In the genomic region with DNA sequence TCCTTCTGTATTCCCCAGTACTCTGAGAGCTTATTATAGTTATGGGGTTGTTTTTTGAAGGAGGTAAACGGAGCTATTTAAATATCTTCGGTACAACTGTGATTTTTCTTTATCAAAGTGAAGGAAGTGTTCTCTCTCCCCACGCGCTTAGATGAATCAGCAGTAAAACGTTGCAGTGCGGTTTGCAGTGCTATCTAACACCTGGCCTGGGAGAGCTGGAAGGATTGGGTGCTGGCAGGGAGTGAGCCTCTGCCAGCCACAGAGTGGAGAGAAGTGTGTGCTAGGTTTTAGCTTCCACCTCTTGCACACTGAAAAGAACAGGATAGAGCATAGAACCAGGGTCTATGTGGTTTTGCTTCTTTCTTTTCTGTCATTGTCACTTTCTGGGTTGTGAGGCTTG, we compare ENCODE assay signal across 8 cellular contexts.
DNase-seq lines count a peak whose midpoint lies in the region; ATAC-seq, FAIRE-seq and TF ChIP-seq lines count a peak whose summit lies in the region.

No MANE protein-coding gene starts in this region.

- no peaks in the 10 kb centered on the region for H3K27me3 ChIP-seq in bronchial epithelial cell (ENCODE audit: control insufficient read depth, insufficient read depth, low read length)

- peak overlapping the region; percentile 36 for H3K4me3 Mint-ChIP-seq in T-helper 1 cell treated with Interleukin-12 subunit alpha and Interleukin-12 subunit beta and Interleukin-4 antibody, amounts not matched to agents 30 μg/mL and 1 μg/mL, for 36 hours
- H3K4me3 Mint-ChIP-seq in endothelial cell (ENCODE audit: unreplicated experiment) = no peak overlapping the region

- H3K4me3 ChIP-seq in bronchial epithelial cell (ENCODE audit: low read depth, low read length) = no peak overlapping the region

- ATAC-seq in GM21526 (IDR thresholded peaks at IDR 0.05; ENCODE audit: low FRiP score, unreplicated experiment) = peak; percentile 78

- peaks cover 3% of the 10 kb centered on the region for H3K9me3 Mint-ChIP-seq in T-helper 1 cell treated with Interleukin-12 subunit alpha and Interleukin-12 subunit beta and Interleukin-4 antibody, amounts not matched to agents 30 μg/mL and 1 μg/mL, for 36 hours
- H3K9me3 Mint-ChIP-seq in endothelial cell (ENCODE audit: unreplicated experiment) = no peaks in the 10 kb centered on the region

- H3K36me3 Mint-ChIP-seq in T-helper 1 cell treated with Interleukin-12 subunit alpha and Interleukin-12 subunit beta and Interleukin-4 antibody, amounts not matched to agents 30 μg/mL and 1 μg/mL, for 36 hours (ENCODE audit: low read depth) = peaks cover 5% of the 10 kb centered on the region
- H3K36me3 Mint-ChIP-seq in endothelial cell (ENCODE audit: low read depth, unreplicated experiment) = no peaks in the 10 kb centered on the region

- peak overlapping the region; percentile 80 for H3K27ac Mint-ChIP-seq in T-helper 1 cell treated with Interleukin-12 subunit alpha and Interleukin-12 subunit beta and Interleukin-4 antibody, amounts not matched to agents 30 μg/mL and 1 μg/mL, for 36 hours
- no peak overlapping the region for H3K27ac Mint-ChIP-seq in endothelial cell (ENCODE audit: unreplicated experiment)

- H3K36me3 ChIP-seq in bronchial epithelial cell (ENCODE audit: control insufficient read depth, insufficient read depth, low read length) = peaks cover 1% of the 10 kb centered on the region

- no peak for FAIRE-seq in bronchial epithelial cell (lab: Jason Lieb, UNC)

- TF ChIP-seq CTCF in bronchial epithelial cell (IDR thresholded peaks at IDR 0.05; ENCODE audit: insufficient read depth, low read length, severe bottlenecking) (no peak), endothelial cell (IDR thresholded peaks at IDR 0.05; ENCODE audit: unreplicated experiment) (no peak)

- no peaks in the 10 kb centered on the region for H3K27me3 Mint-ChIP-seq in T-helper 1 cell treated with Interleukin-12 subunit alpha and Interleukin-12 subunit beta and Interleukin-4 antibody, amounts not matched to agents 30 μg/mL and 1 μg/mL, for 36 hours (ENCODE audit: low read depth)
- no peaks in the 10 kb centered on the region for H3K27me3 Mint-ChIP-seq in endothelial cell (ENCODE audit: unreplicated experiment)

- DNase-seq in DMS 273 treated with DMSO at 0.1 percent for 48 hours (lab: John Stamatoyannopoulos, UW) (peak; percentile 93), LoVo (ENCODE audit: low spot score) (peak; percentile 17), bronchial epithelial cell (ENCODE audit: low read depth) (peak; percentile 68), myocyte (ENCODE audit: low read depth) (peak; percentile 81), superior temporal gyrus (ENCODE audit: extremely low spot score) (peak; percentile 82), endothelial cell (ENCODE audit: low spot score) (no peak)

- H3K4me1 Mint-ChIP-seq in T-helper 1 cell treated with Interleukin-12 subunit alpha and Interleukin-12 subunit beta and Interleukin-4 antibody, amounts not matched to agents 30 μg/mL and 1 μg/mL, for 36 hours (ENCODE audit: low read depth) = peaks cover 32% of the 10 kb centered on the region
- no peaks in the 10 kb centered on the region for H3K4me1 Mint-ChIP-seq in endothelial cell (ENCODE audit: unreplicated experiment)
